1 cellular context compared by ENCODE assay signal in genomic region chr16:29805232-29806095, GRCh38.
A peak's percentile ranks its signal among the peaks of the same experiment; 100 is the strongest.
TF ChIP-seq lines count a peak whose summit lies in the region.

No MANE protein-coding gene starts in this region.

TF ChIP-seq in HEK293, 187 proteins besides CTCF, POLR2A, EP300 and RAD21 (continued from another document and continues in another):
- TF ChIP-seq ZNF398 (tag by site-specific recombination; IDR thresholded peaks at IDR 0.05): no peak
- TF ChIP-seq, protein P1, sequence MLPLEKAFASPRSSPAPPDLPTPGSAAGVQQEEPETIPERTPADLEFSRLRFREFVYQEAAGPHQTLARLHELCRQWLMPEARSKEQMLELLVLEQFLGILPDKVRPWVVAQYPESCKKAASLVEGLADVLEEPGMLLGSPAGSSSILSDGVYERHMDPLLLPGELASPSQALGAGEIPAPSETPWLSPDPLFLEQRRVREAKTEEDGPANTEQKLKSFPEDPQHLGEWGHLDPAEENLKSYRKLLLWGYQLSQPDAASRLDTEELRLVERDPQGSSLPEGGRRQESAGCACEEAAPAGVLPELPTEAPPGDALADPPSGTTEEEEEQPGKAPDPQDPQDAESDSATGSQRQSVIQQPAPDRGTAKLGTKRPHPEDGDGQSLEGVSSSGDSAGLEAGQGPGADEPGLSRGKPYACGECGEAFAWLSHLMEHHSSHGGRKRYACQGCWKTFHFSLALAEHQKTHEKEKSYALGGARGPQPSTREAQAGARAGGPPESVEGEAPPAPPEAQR (tag by site-specific recombination; IDR thresholded peaks at IDR 0.05): peak; percentile 85; the same call in 1 of the 2 replicates
- TF ChIP-seq KLF16 (tag by site-specific recombination; IDR thresholded peaks at IDR 0.05): peak; percentile 99
- TF ChIP-seq ZNF202 (tag by site-specific recombination; IDR thresholded peaks at IDR 0.05; ENCODE audit: borderline replicate concordance): no peak
- no peak for TF ChIP-seq ZNF701 (tag by site-specific recombination; IDR thresholded peaks at IDR 0.05)
- peak; percentile 99 for TF ChIP-seq ZNF341 (tag by site-specific recombination; IDR thresholded peaks at IDR 0.05; ENCODE audit: low read depth)
- TF ChIP-seq ZNF121 (tag by site-specific recombination; IDR thresholded peaks at IDR 0.05): no peak
- TF ChIP-seq ZBTB21 (tag by site-specific recombination; IDR thresholded peaks at IDR 0.05): peak; percentile 64
- TF ChIP-seq MZF1 (tag by site-specific recombination; IDR thresholded peaks at IDR 0.05; ENCODE audit: borderline replicate concordance): peak; percentile 62
- TF ChIP-seq ZNF157 (tag by site-specific recombination; IDR thresholded peaks at IDR 0.05): no peak
- TF ChIP-seq ZNF184 (tag by site-specific recombination; IDR thresholded peaks at IDR 0.05): peak; percentile 61; the same call in 1 of the 2 replicates
- TF ChIP-seq GFI1B (tag by site-specific recombination; IDR thresholded peaks at IDR 0.05): peak; percentile 8
- TF ChIP-seq, protein P2, sequence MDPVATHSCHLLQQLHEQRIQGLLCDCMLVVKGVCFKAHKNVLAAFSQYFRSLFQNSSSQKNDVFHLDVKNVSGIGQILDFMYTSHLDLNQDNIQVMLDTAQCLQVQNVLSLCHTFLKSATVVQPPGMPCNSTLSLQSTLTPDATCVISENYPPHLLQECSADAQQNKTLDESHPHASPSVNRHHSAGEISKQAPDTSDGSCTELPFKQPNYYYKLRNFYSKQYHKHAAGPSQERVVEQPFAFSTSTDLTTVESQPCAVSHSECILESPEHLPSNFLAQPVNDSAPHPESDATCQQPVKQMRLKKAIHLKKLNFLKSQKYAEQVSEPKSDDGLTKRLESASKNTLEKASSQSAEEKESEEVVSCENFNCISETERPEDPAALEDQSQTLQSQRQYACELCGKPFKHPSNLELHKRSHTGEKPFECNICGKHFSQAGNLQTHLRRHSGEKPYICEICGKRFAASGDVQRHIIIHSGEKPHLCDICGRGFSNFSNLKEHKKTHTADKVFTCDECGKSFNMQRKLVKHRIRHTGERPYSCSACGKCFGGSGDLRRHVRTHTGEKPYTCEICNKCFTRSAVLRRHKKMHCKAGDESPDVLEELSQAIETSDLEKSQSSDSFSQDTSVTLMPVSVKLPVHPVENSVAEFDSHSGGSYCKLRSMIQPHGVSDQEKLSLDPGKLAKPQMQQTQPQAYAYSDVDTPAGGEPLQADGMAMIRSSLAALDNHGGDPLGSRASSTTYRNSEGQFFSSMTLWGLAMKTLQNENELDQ (tag by site-specific recombination; IDR thresholded peaks at IDR 0.05; ENCODE audit: low read depth): no peak
- TF ChIP-seq ZNF560 (tag by site-specific recombination; IDR thresholded peaks at IDR 0.05; ENCODE audit: borderline replicate concordance): no peak
- TF ChIP-seq ZNF214 (tag by site-specific recombination; IDR thresholded peaks at IDR 0.05; ENCODE audit: borderline replicate concordance): no peak
- no peak for TF ChIP-seq ZNF792 (tag by site-specific recombination; IDR thresholded peaks at IDR 0.05)
- TF ChIP-seq, protein P3, sequence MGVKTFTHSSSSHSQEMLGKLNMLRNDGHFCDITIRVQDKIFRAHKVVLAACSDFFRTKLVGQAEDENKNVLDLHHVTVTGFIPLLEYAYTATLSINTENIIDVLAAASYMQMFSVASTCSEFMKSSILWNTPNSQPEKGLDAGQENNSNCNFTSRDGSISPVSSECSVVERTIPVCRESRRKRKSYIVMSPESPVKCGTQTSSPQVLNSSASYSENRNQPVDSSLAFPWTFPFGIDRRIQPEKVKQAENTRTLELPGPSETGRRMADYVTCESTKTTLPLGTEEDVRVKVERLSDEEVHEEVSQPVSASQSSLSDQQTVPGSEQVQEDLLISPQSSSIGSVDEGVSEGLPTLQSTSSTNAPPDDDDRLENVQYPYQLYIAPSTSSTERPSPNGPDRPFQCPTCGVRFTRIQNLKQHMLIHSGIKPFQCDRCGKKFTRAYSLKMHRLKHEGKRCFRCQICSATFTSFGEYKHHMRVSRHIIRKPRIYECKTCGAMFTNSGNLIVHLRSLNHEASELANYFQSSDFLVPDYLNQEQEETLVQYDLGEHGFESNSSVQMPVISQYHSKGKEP (tag by site-specific recombination; IDR thresholded peaks at IDR 0.05): peak; percentile 87
- no peak for TF ChIP-seq HOXA7 (CRISPR knock-in tag; IDR thresholded peaks at IDR 0.05; ENCODE audit: borderline replicate concordance)
- TF ChIP-seq ZNF629 (tag by site-specific recombination; IDR thresholded peaks at IDR 0.05): peak; percentile 89
- peak; percentile 99 for TF ChIP-seq ZBTB7A (tag by site-specific recombination; IDR thresholded peaks at IDR 0.05; ENCODE audit: low read depth)
- no peak for TF ChIP-seq ZNF138 (tag by site-specific recombination; IDR thresholded peaks at IDR 0.05; ENCODE audit: borderline replicate concordance)
- TF ChIP-seq ZFP3 (tag by site-specific recombination; IDR thresholded peaks at IDR 0.05; ENCODE audit: low read depth): no peak
- peak; percentile 87; the same call in 1 of the 2 replicates for TF ChIP-seq GLI4 (tag by site-specific recombination; IDR thresholded peaks at IDR 0.05)
- TF ChIP-seq SETDB1 (IDR thresholded peaks at IDR 0.05; ENCODE audit: insufficient read length, low read length): no peak
- peak; percentile 56; the same call in 1 of the 2 replicates for TF ChIP-seq ZNF580 (tag by site-specific recombination; IDR thresholded peaks at IDR 0.05)
- TF ChIP-seq TCF7L2 (IDR thresholded peaks at IDR 0.05; ENCODE audit: borderline replicate concordance, low read depth, low read length): peak; percentile 18; the same call in 1 of the 2 replicates
- TF ChIP-seq ZNF658 (tag by site-specific recombination; IDR thresholded peaks at IDR 0.05): no peak
- peak; percentile 95; the same call in 1 of the 2 replicates for TF ChIP-seq ZNF391 (tag by site-specific recombination; IDR thresholded peaks at IDR 0.05; ENCODE audit: borderline replicate concordance, low read depth)
- TF ChIP-seq RBAK (tag by site-specific recombination; IDR thresholded peaks at IDR 0.05): no peak
- peak; percentile 26; the same call in 1 of the 2 replicates for TF ChIP-seq FEZF1 (tag by site-specific recombination; IDR thresholded peaks at IDR 0.05)
- TF ChIP-seq ZNF350 (tag by site-specific recombination; IDR thresholded peaks at IDR 0.05): no peak
- peak; percentile 88; the same call in 1 of the 2 replicates for TF ChIP-seq ZSCAN23 (tag by site-specific recombination; IDR thresholded peaks at IDR 0.05)
- no peak for TF ChIP-seq ZFP37 (tag by site-specific recombination; IDR thresholded peaks at IDR 0.05)
- peak; percentile 78 for TF ChIP-seq YY2 (tag by site-specific recombination; IDR thresholded peaks at IDR 0.05)
- no peak for TF ChIP-seq ZNF747 (tag by site-specific recombination; IDR thresholded peaks at IDR 0.05)
- no peak for TF ChIP-seq ZNF223 (tag by site-specific recombination; IDR thresholded peaks at IDR 0.05)
- TF ChIP-seq ZBTB48 (tag by site-specific recombination; IDR thresholded peaks at IDR 0.05): no peak
- no peak for TF ChIP-seq ZNF292 (tag by site-specific recombination; IDR thresholded peaks at IDR 0.05; ENCODE audit: borderline replicate concordance, low read depth)
- peak; percentile 99 for TF ChIP-seq GLIS2 (tag by site-specific recombination; IDR thresholded peaks at IDR 0.05)
- TF ChIP-seq ZNF518A (tag by site-specific recombination; conservative IDR thresholded peaks at IDR 0.05; ENCODE audit: low read depth): peak; percentile 14; the same call in 1 of the 2 replicates
- no peak for TF ChIP-seq ZNF19 (tag by site-specific recombination; IDR thresholded peaks at IDR 0.05; ENCODE audit: low read depth)
- TF ChIP-seq MEIS1 (CRISPR knock-in tag; IDR thresholded peaks at IDR 0.05; ENCODE audit: borderline replicate concordance): no peak
- no peak for TF ChIP-seq ZNF404 (tag by site-specific recombination; IDR thresholded peaks at IDR 0.05)
- TF ChIP-seq BCL11A (tag by site-specific recombination; IDR thresholded peaks at IDR 0.05; ENCODE audit: low read depth): no peak
- 0 out of 2 replicates have a peak, but pooled peaks have one; percentile 26 for TF ChIP-seq ZNF239 (tag by site-specific recombination; IDR thresholded peaks at IDR 0.05)
- no peak for TF ChIP-seq TRIM28 (IDR thresholded peaks at IDR 0.05; ENCODE audit: borderline replicate concordance, low read length)
- 0 out of 2 replicates have a peak, but pooled peaks have one; percentile 7 for TF ChIP-seq ZNF513 (tag by site-specific recombination; IDR thresholded peaks at IDR 0.05)
- TF ChIP-seq ZNF639 (tag by site-specific recombination; IDR thresholded peaks at IDR 0.05): peak; percentile 96
- no peak for TF ChIP-seq ZSCAN30 (tag by site-specific recombination; IDR thresholded peaks at IDR 0.05)
